Comparison of ENCODE assay signal across 8 cellular contexts in the genomic region with DNA sequence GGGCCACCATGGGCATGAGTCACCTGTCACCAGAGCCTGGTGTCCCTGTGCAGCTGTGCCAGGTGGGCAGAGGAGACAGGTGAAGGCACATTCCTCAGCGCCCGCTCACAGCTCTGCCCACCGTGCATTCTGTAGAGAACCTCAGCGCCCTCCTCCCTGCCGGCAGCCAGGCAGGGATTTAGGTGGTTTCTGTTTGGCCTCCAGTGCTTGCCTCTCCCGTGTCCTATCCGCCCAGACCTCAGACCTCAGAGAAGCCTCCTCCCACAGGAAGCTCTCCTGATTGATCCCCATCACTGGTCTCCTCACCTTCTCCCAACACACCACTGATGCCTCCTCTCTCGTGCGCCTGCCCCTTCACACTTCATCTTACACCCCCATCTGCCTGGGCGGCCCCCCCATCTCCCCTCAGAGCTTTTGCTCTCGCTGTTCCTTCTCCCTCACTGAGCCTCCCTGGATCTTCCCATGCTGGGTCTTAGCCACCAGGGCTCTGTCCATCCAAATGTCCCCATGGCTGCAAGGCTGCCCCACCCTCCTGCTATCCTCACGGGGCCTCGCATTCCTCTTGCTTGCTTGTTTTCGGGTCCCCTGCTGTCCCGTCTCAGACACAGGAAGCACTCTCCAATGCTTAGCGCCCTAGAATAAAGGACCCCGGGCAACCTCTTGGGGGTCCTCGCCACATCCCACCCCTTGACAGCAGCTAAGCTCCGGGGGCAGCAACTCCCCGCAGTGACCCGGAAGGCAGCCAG. TPM values are rescaled to one million over a fixed set of nuclear protein-coding genes. Genes with fewer than 3 reads are reported as not detected.
DNase-seq lines count a peak whose midpoint lies in the region; ATAC-seq and TF ChIP-seq lines count a peak whose summit lies in the region.

No MANE protein-coding gene starts in this region.

- H3K4me1 ChIP-seq in right cardiac atrium (ENCODE audit: control insufficient read depth, insufficient read depth, low read length) (peaks cover 56% of the 10 kb centered on the region), adrenal gland (replicated peaks in 1 of 2) (peaks cover 85 to 94% of the 10 kb centered on the region in 2 donors)

- H3K9me3 ChIP-seq in right cardiac atrium (ENCODE audit: control insufficient read depth, low read length) (no peaks in the 10 kb centered on the region), adrenal gland (replicated peaks in 1 of 3) (no peaks in the 10 kb centered on the region)

- DNase-seq in right cardiac atrium (no peak), cardiac septum (ENCODE audit: low spot score) (no peak), adrenal gland (peak in 3 of 7 donors; percentile 17 to 45 (median 22)), myocyte (ENCODE audit: low read depth) (peak; percentile 79), NCI-H146 treated with DMSO at 0.1 percent for 48 hours (lab: John Stamatoyannopoulos, UW; ENCODE audit: unreplicated experiment) (no peak), SIG-M5 (lab: John Stamatoyannopoulos, UW) (no peak)

- H3K27ac ChIP-seq in right cardiac atrium (ENCODE audit: low read length) = peak overlapping the region; percentile 14
- H3K27ac ChIP-seq in adrenal gland = peak overlapping the region; percentile 8 to 96 (median 88)

- H3K4me3 ChIP-seq in right cardiac atrium (ENCODE audit: low read length) (no peak overlapping the region), adrenal gland (no peak overlapping the region)

- no peaks in the 10 kb centered on the region for H3K27me3 ChIP-seq in right cardiac atrium (ENCODE audit: control insufficient read depth, insufficient read depth)
- H3K27me3 ChIP-seq in adrenal gland = no peaks in the 10 kb centered on the region

- TF ChIP-seq CTCF in adrenal gland (IDR thresholded peaks at IDR 0.05) = no peak

- no peaks in the 10 kb centered on the region for H3K36me3 ChIP-seq in adrenal gland (replicated peaks in 1 of 2)

- no peak for TF ChIP-seq POLR2A in adrenal gland (IDR thresholded peaks at IDR 0.05)

- 74% methylated on average over 21 of the region's 21 CpGs for WGBS in right cardiac atrium
- 78 to 84% (median 83%) methylated on average over 19 to 21 of the region's 21 CpGs for WGBS in adrenal gland, 4 donors

- ATAC-seq in right cardiac atrium = no peak
- no peak for ATAC-seq in GM19395 (IDR thresholded peaks at IDR 0.05; ENCODE audit: unreplicated experiment)
- ATAC-seq in GM19023 (IDR thresholded peaks at IDR 0.05; ENCODE audit: unreplicated experiment) = no peak

- intact Hi-C loops in right cardiac atrium (cut with DNase I) (no loop called here), cardiac septum (cut with DNase I) (no loop called here), adrenal gland (cut with DNase I) (no loop called here)

RNA-seq across cellular contexts. Expression of a gene that starts 23.9 kb away (rescaled TPM):
- total RNA-seq in right cardiac atrium (10 to 100 TPM; 26.3 to 40.3 (median 31.8) TPM), cardiac septum (22.0 TPM), adrenal gland (100 to 1,000 TPM in 1 of 8 donors, 10 to 100 TPM in 7; 69.9 to 112 (median 87.4) TPM), myocyte (179 and 258 TPM in 2 replicates)
- polyA plus RNA-seq in right cardiac atrium (27.7 TPM), adrenal gland (100 to 1,000 TPM in 1 of 3 donors, 10 to 100 TPM in 2; 20.9 to 104 (median 96.4) TPM)
- 164 TPM for polyA plus RNA-seq in myocyte (2012)

RNA-seq across cellular contexts. Expression of a gene that starts 26.0 kb away (rescaled TPM):
- 1 to 10 TPM; 5.4 to 7.7 (median 6.2) TPM for total RNA-seq in right cardiac atrium
- polyA plus RNA-seq in right cardiac atrium = 4.3 TPM
- total RNA-seq in cardiac septum = 5.1 TPM
- total RNA-seq in adrenal gland = 10 to 100 TPM in 2 of 8 donors, 1 to 10 TPM in 6; 3.4 to 14.6 (median 8.7) TPM
- 1 to 10 TPM; 4.0 to 8.2 (median 7.3) TPM for polyA plus RNA-seq in adrenal gland
- total RNA-seq in myocyte = 3.1 TPM in 2 replicates
- 3.3 TPM for polyA plus RNA-seq in myocyte (2012)

RNA-seq across cellular contexts. Expression of a gene that starts 33.1 kb away (rescaled TPM):
- total RNA-seq in right cardiac atrium = 10 to 100 TPM; 22.8 to 25.8 (median 25.2) TPM
- polyA plus RNA-seq in right cardiac atrium = 24.9 TPM
- total RNA-seq in cardiac septum = 14.9 TPM
- total RNA-seq in adrenal gland = 10 to 100 TPM in 6 of 8 donors, 1 to 10 TPM in 2; 8.6 to 37.5 (median 16.1) TPM
- polyA plus RNA-seq in adrenal gland = 10 to 100 TPM in 2 of 3 donors, 1 to 10 TPM in 1; 7.0 to 52.3 (median 38.5) TPM
- 2.2 and 2.7 TPM in 2 replicates for total RNA-seq in myocyte
- 12.6 TPM for polyA plus RNA-seq in myocyte (2012)

RNA-seq across cellular contexts. Expression of a gene that starts 37.8 kb away (rescaled TPM):
- total RNA-seq in right cardiac atrium (10 to 100 TPM in 3 of 4 donors, 1 to 10 TPM in 1; 6.7 to 13.9 (median 11.3) TPM), cardiac septum (0.83 TPM), adrenal gland (100 to 1,000 TPM in 1 of 8 donors, 10 to 100 TPM in 6, 1 to 10 TPM in 1; 8.5 to 106 (median 36.5) TPM), myocyte (3.1 and 4.5 TPM in 2 replicates)
- polyA plus RNA-seq in right cardiac atrium (7.8 TPM), adrenal gland (10 to 100 TPM in 2 of 3 donors, 1 to 10 TPM in 1; 6.7 to 63.1 (median 39.8) TPM)
- 3.7 TPM for polyA plus RNA-seq in myocyte (2012)
